In genomic region chr5:137679195-137679594, GRCh38 we compare ENCODE assay signal across 34 cellular contexts.
"Had no signal": no experiment of that assay in that cellular context is flagged by ENCODE, and none has a peak within 500 bp of the region (broad histone marks: within the 10 kb centered on the region; RNA-seq: fewer than 3 reads in every experiment).

No MANE protein-coding gene starts in this region.

- H3K9ac ChIP-seq: SK-N-SH had no signal

- ATAC-seq: activated CD8-positive, alpha-beta memory T cell treated with anti-CD3 and anti-CD28 coated beads, Interleukin-2, amount 10 ng/mL, durations not matched to agents 7 days and 5 days; T-cell had no signal

- H3K27ac ChIP-seq: brain microvascular endothelial cell, PC-9, RWPE1, SJSA1, VCaP had no signal

- H3K4me1 ChIP-seq: SJSA1 had no signal

- H3K27me3 Mint-ChIP-seq: activated CD4-positive, alpha-beta memory T cell treated with anti-CD3 and anti-CD28 coated beads, Interleukin-2, amount 10 ng/mL, durations not matched to agents 7 days and 5 days; activated CD8-positive, alpha-beta memory T cell treated with anti-CD3 and anti-CD28 coated beads, Interleukin-2, amount 10 ng/mL, durations not matched to agents 7 days and 5 days; activated naive CD8-positive, alpha-beta T cell treated with anti-CD3 and anti-CD28 coated beads for 36 hours; T-cell had no signal

- DNase-seq: activated CD4-positive, alpha-beta memory T cell treated with anti-CD3 and anti-CD28 coated beads, Interleukin-2, amount 10 ng/mL, durations not matched to agents 7 days and 5 days; activated CD4-positive, alpha-beta T cell treated with anti-CD3 and anti-CD28 coated beads for 1 hour; activated CD4-positive, alpha-beta T cell treated with anti-CD3 and anti-CD28 coated beads for 48 hours; activated CD4-positive, CD25-positive, alpha-beta regulatory T cell; activated CD8-positive, alpha-beta memory T cell treated with anti-CD3 and anti-CD28 coated beads for 24 hours; activated CD8-positive, alpha-beta memory T cell treated with anti-CD3 and anti-CD28 coated beads, Interleukin-2, amount 10 ng/mL, durations not matched to agents 7 days and 5 days; activated CD8-positive, alpha-beta memory T cell treated with anti-CD3 and anti-CD28 coated beads, Interleukin-2, amount 50 U/mL, for 48 hours; activated effector memory CD4-positive, alpha-beta T cell treated with anti-CD3 and anti-CD28 coated beads, Interleukin-2, amount 50 U/mL, for 16 hours; activated naive CD4-positive, alpha-beta T cell; activated naive CD4-positive, alpha-beta T cell treated with anti-CD3 and anti-CD28 coated beads, Interleukin-2, amount 50 U/mL, for 16 hours; activated naive CD8-positive, alpha-beta T cell treated with anti-CD3 and anti-CD28 coated beads for 36 hours; activated T-cell treated with anti-CD3 and anti-CD28 coated beads, Interleukin-2, amount 50 U/mL, for 48 hours; amniotic stem cell; aorta; brain microvascular endothelial cell; central memory CD4-positive, alpha-beta T cell; MM.1S; MV-4-11; NCI-H1092; NCI-H1436 treated with DMSO at 0.1 percent for 48 hours; NCI-H1694 treated with DMSO at 0.1 percent for 48 hours; NCI-H2029; NCI-H345; NCI-H524 treated with DMSO at 0.1 percent for 48 hours; NK-92 treated with Interleukin-12 subunit alpha and Interleukin-12 subunit beta, amount 100 ng/mL, for 24 hours; PC-9; SHP77; SK-N-SH; T-cell; T-helper 2 cell; T-helper 9 cell had no signal

- H3K9me3 ChIP-seq: SJSA1, SK-N-SH had no signal

- H3K9me3 Mint-ChIP-seq: activated CD4-positive, alpha-beta memory T cell treated with anti-CD3 and anti-CD28 coated beads, Interleukin-2, amount 10 ng/mL, durations not matched to agents 7 days and 5 days; activated naive CD8-positive, alpha-beta T cell treated with anti-CD3 and anti-CD28 coated beads for 36 hours; T-cell had no signal

- H3K4me3 ChIP-seq: PC-9, SJSA1 had no signal

- H3K27me3 ChIP-seq: brain microvascular endothelial cell had no signal

- H3K36me3 ChIP-seq: brain microvascular endothelial cell, SJSA1 had no signal

- H3K4me3 Mint-ChIP-seq: activated CD4-positive, alpha-beta memory T cell treated with anti-CD3 and anti-CD28 coated beads, Interleukin-2, amount 10 ng/mL, durations not matched to agents 7 days and 5 days; activated CD8-positive, alpha-beta memory T cell treated with anti-CD3 and anti-CD28 coated beads, Interleukin-2, amount 10 ng/mL, durations not matched to agents 7 days and 5 days; activated naive CD8-positive, alpha-beta T cell treated with anti-CD3 and anti-CD28 coated beads for 36 hours; T-cell had no signal

- H3K27ac Mint-ChIP-seq: activated CD4-positive, alpha-beta memory T cell treated with anti-CD3 and anti-CD28 coated beads, Interleukin-2, amount 10 ng/mL, durations not matched to agents 7 days and 5 days; activated CD8-positive, alpha-beta memory T cell treated with anti-CD3 and anti-CD28 coated beads, Interleukin-2, amount 10 ng/mL, durations not matched to agents 7 days and 5 days; activated naive CD8-positive, alpha-beta T cell treated with anti-CD3 and anti-CD28 coated beads for 36 hours; T-cell had no signal

- H3K4me1 Mint-ChIP-seq: activated CD4-positive, alpha-beta memory T cell treated with anti-CD3 and anti-CD28 coated beads, Interleukin-2, amount 10 ng/mL, durations not matched to agents 7 days and 5 days; activated CD8-positive, alpha-beta memory T cell treated with anti-CD3 and anti-CD28 coated beads, Interleukin-2, amount 10 ng/mL, durations not matched to agents 7 days and 5 days; activated naive CD8-positive, alpha-beta T cell treated with anti-CD3 and anti-CD28 coated beads for 36 hours had no signal
